ENCODE assay signal across 11 cellular contexts in the genomic region with DNA sequence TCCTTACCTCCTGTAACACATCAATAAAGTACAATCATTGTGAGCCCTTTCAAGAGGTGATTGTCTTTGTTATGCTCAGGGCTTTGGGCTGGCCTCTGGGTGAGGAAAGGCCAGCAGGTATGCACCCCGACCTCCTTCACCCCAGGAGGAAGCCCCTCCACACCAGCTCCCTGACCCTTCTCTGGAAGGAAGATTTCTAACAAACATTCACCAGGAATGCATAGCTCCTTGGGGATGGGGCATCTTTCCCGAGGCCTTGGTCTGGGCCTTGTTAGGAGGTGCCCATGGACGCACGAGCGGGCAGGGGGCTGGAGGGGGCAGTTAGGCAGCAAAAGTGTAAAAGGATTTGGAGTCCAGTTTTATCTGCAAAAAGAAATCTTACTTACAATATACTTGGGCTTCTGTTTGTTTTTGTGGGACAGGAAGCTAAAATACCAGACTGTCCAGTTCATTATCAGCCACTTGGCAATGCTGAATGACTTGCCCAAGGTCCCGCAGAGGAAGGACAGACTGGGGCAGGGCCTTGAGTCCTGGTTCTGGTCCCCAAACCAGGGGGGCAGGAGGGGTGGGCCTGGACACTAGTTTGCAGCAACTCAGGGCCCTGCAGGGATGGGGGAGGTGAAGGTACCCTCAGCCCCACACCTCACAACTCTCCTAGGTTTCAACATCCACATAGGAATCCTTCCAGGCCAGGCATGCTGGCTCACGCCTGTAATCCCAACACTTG. TPM values are rescaled to one million over a fixed set of nuclear protein-coding genes. Genes with fewer than 3 reads are reported as not detected.
DNase-seq lines count a peak whose midpoint lies in the region; ATAC-seq, FAIRE-seq and TF ChIP-seq lines count a peak whose summit lies in the region.
"Had no signal": no experiment of that assay in that cellular context is flagged by ENCODE, and none has a peak within 500 bp of the region (broad histone marks: within the 10 kb centered on the region; RNA-seq: fewer than 3 reads in every experiment).

No MANE protein-coding gene starts in this region.

- no peaks in the 10 kb centered on the region for H3K9me3 ChIP-seq in HepG2 (ENCODE audit: low read length)
- H3K9me3 ChIP-seq in transverse colon: no peaks in the 10 kb centered on the region

- TF ChIP-seq CTCF in HepG2 (CRISPR knock-in tag; IDR thresholded peaks at IDR 0.05): no peak
- TF ChIP-seq CTCF in transverse colon (IDR thresholded peaks at IDR 0.05): no peak

- no peak for TF ChIP-seq EP300 in HepG2 (IDR thresholded peaks at IDR 0.05; ENCODE audit: low read depth in 2 of 2, low read length in 2 of 2)
- TF ChIP-seq EP300 in HepG2 (CRISPR knock-in tag; IDR thresholded peaks at IDR 0.05; ENCODE audit: borderline replicate concordance): no peak
- TF ChIP-seq EP300 in transverse colon (IDR thresholded peaks at IDR 0.05; ENCODE audit: low read depth): no peak

- POLR2A ChIA-PET in activated naive CD8-positive, alpha-beta T cell treated with anti-CD3 and anti-CD28 coated beads, Interleukin-2, amount 10 ng/mL, durations not matched to agents 7 days and 5 days (lab: Charles Lee): interaction anchor here (0.6 to 4.9 kb wide), 4 partner anchors 10 to 59 kb away, joined by 4 to 71 read pairs (median 16); partner anchors contain the start of genes MEAF6 and ZC3H12A
- POLR2A ChIA-PET in HepG2 (lab: Yijun Ruan, JAX): interaction anchor here (1.0 to 4.3 kb wide), 5 partner anchors 8 to 30 kb away, joined by 3 to 57 read pairs (median 5); partner anchors contain the start of genes MEAF6 and ZC3H12A

- ATAC-seq in activated naive CD8-positive, alpha-beta T cell treated with anti-CD3 and anti-CD28 coated beads, Interleukin-2, amount 10 ng/mL, durations not matched to agents 7 days and 5 days (ENCODE audit: low read depth): no peak
- peak; percentile 2; the same call in 1 of the 3 replicates for ATAC-seq in HepG2

- CTCF ChIA-PET in HepG2 (lab: Yijun Ruan, JAX; ENCODE audit: low intra/inter-chr PET ratio, low total read pairs): no interaction called here

- no peaks in the 10 kb centered on the region for H3K9me3 Mint-ChIP-seq in activated naive CD4-positive, alpha-beta T cell treated with anti-CD3 and anti-CD28 coated beads, Interleukin-2, amount 50 U/mL, for 24 hours
- H3K9me3 Mint-ChIP-seq in activated naive CD8-positive, alpha-beta T cell treated with anti-CD3 and anti-CD28 coated beads, Interleukin-2, amount 10 ng/mL, durations not matched to agents 7 days and 5 days: no peaks in the 10 kb centered on the region

- TF ChIP-seq POLR2A in HepG2 (IDR thresholded peaks at IDR 0.05; ENCODE audit: insufficient read depth in 1 of 2, low read depth in 2 of 2, low read length in 2 of 2) (no peak), transverse colon (IDR thresholded peaks at IDR 0.05) (no peak)

- no peak overlapping the region for H3K27ac ChIP-seq in HepG2 (ENCODE audit: extremely low read length, insufficient read depth, low read length)
- H3K27ac ChIP-seq in transverse colon: peak overlapping the region; percentile 69 to 77 (median 74)
- H3K27ac ChIP-seq in substantia nigra (ENCODE audit: low read depth, low read length, poor library complexity, severe bottlenecking): no peak overlapping the region

- TF ChIP-seq RAD21 in HepG2 (CRISPR knock-in tag; IDR thresholded peaks at IDR 0.05): no peak

- H3K4me1 Mint-ChIP-seq in activated naive CD4-positive, alpha-beta T cell treated with anti-CD3 and anti-CD28 coated beads, Interleukin-2, amount 50 U/mL, for 24 hours: peaks cover 32% of the 10 kb centered on the region
- H3K4me1 Mint-ChIP-seq in activated naive CD8-positive, alpha-beta T cell treated with anti-CD3 and anti-CD28 coated beads, Interleukin-2, amount 10 ng/mL, durations not matched to agents 7 days and 5 days: peaks cover 16% of the 10 kb centered on the region

- peaks cover 16% of the 10 kb centered on the region for H3K36me3 Mint-ChIP-seq in activated naive CD4-positive, alpha-beta T cell treated with anti-CD3 and anti-CD28 coated beads, Interleukin-2, amount 50 U/mL, for 24 hours
- peaks cover 14% of the 10 kb centered on the region for H3K36me3 Mint-ChIP-seq in activated naive CD8-positive, alpha-beta T cell treated with anti-CD3 and anti-CD28 coated beads, Interleukin-2, amount 10 ng/mL, durations not matched to agents 7 days and 5 days

- no peak for FAIRE-seq in HepG2 (lab: Jason Lieb, UNC)
- FAIRE-seq: GM12892 had no signal

- H4K20me1 ChIP-seq in HepG2 (ENCODE audit: insufficient read depth, low read length): no peaks in the 10 kb centered on the region

- no peak overlapping the region for H2AFZ ChIP-seq in HepG2 (ENCODE audit: low read length)

- H3K4me3 ChIP-seq in HepG2 (replicated peaks in 1 of 3; ENCODE audit: insufficient read depth in 1 of 3, low read depth in 2 of 3, low read length in 3 of 3) (no peak overlapping the region), transverse colon (no peak overlapping the region)

- DNase-seq in activated naive CD4-positive, alpha-beta T cell treated with Interleukin-2 at 50 U/mL for 16 hours: no peak
- DNase-seq in activated naive CD8-positive, alpha-beta T cell treated with anti-CD3 and anti-CD28 coated beads, Interleukin-2, amount 10 ng/mL, durations not matched to agents 7 days and 5 days: no peak
- DNase-seq in HepG2 (ENCODE audit: low spot score) (no peak), transverse colon (no peak), substantia nigra (lab: John Stamatoyannopoulos, UW) (no peak), posterior vena cava (ENCODE audit: low spot score) (no peak), NCI-H69 (lab: John Stamatoyannopoulos, UW) (no peak)
- DNase-seq: midbrain, NCI-H510A had no signal

- intact Hi-C loops in HepG2 (cut with micrococcal nuclease; ENCODE audit: unreplicated experiment): no loop called here
- intact Hi-C loops in transverse colon (cut with DNase I; ENCODE audit: low total_unique reads): no loop called here
- intact Hi-C loops in posterior vena cava (cut with DNase I): loop anchor here (2.0 to 5.0 kb wide), 2 partner anchors 30 to 32 kb away; no protein-coding TSS in a partner anchor

- H3K36me3 ChIP-seq in HepG2 (replicated peaks in 1 of 2; ENCODE audit: control insufficient read depth in 1 of 2, insufficient read depth in 2 of 2, low read length in 2 of 2): peaks cover 17 to 43% of the 10 kb centered on the region in 2 experiments
- H3K36me3 ChIP-seq in transverse colon: peaks cover 0 to 35% (median 16%) of the 10 kb centered on the region in 4 donors

- WGBS in HepG2 (ENCODE audit: low lambda C conversion rate): 84% methylated on average over 6 of the region's 7 CpGs
- WGBS in transverse colon (ENCODE audit: low coverage in 1 of 2), 2 donors: 68 to 77% methylated on average over 4 to 7 of the region's 7 CpGs

- peak overlapping the region; percentile 85 for H3K27ac Mint-ChIP-seq in activated naive CD4-positive, alpha-beta T cell treated with anti-CD3 and anti-CD28 coated beads, Interleukin-2, amount 50 U/mL, for 24 hours
- peak overlapping the region; percentile 66 for H3K27ac Mint-ChIP-seq in activated naive CD8-positive, alpha-beta T cell treated with anti-CD3 and anti-CD28 coated beads, Interleukin-2, amount 10 ng/mL, durations not matched to agents 7 days and 5 days

- H3K4me1 ChIP-seq in HepG2 (ENCODE audit: insufficient read depth, low read length) (peaks cover 22% of the 10 kb centered on the region), transverse colon (peaks cover 31 to 54% (median 43%) of the 10 kb centered on the region in 4 donors)

- H3K9ac ChIP-seq in HepG2 (ENCODE audit: insufficient read depth, low read depth, low read length): no peak overlapping the region

- H3K4me3 Mint-ChIP-seq in activated naive CD4-positive, alpha-beta T cell treated with anti-CD3 and anti-CD28 coated beads, Interleukin-2, amount 50 U/mL, for 24 hours: no peak overlapping the region
- H3K4me3 Mint-ChIP-seq in activated naive CD8-positive, alpha-beta T cell treated with anti-CD3 and anti-CD28 coated beads, Interleukin-2, amount 10 ng/mL, durations not matched to agents 7 days and 5 days: no peak overlapping the region

- H3K79me2 ChIP-seq in HepG2 (ENCODE audit: insufficient read depth, low read length): no peaks in the 10 kb centered on the region

- in situ Hi-C loops in HepG2 (cut with HindIII; ENCODE audit: extremely low pct_ligation_motif_present, low pct_unique_long_range_greater_than_20kb) (loop anchor here (5.0 kb wide), 1 partner anchor 32 kb away; no protein-coding TSS in a partner anchor), transverse colon (cut with MboI; ENCODE audit: low pct_ligation_motif_present in 1 of 4, low pct_unique_long_range_greater_than_20kb in 1 of 4, low sequenced_read_pairs in 3 of 4) (no loop called here)

- H3K27me3 ChIP-seq in HepG2 (ENCODE audit: control insufficient read depth in 1 of 2, insufficient read depth in 2 of 2, low read length in 2 of 2) (no peaks in the 10 kb centered on the region), transverse colon (no peaks in the 10 kb centered on the region)

- H3K4me2 ChIP-seq in HepG2 (ENCODE audit: low read depth, low read length): no peak overlapping the region

- no peaks in the 10 kb centered on the region for H3K27me3 Mint-ChIP-seq in activated naive CD4-positive, alpha-beta T cell treated with anti-CD3 and anti-CD28 coated beads, Interleukin-2, amount 50 U/mL, for 24 hours
- H3K27me3 Mint-ChIP-seq in activated naive CD8-positive, alpha-beta T cell treated with anti-CD3 and anti-CD28 coated beads, Interleukin-2, amount 10 ng/mL, durations not matched to agents 7 days and 5 days: no peaks in the 10 kb centered on the region

- no TSS peak for BruUV-seq in HepG2 (replicated peaks; lab: Mats Ljungman, UMichigan)

RNA-seq across cellular contexts. Expression of gene ZC3H12A, which starts 10.1 kb away (rescaled TPM):
- total RNA-seq in activated naive CD8-positive, alpha-beta T cell treated with anti-CD3 and anti-CD28 coated beads, Interleukin-2, amount 10 ng/mL, durations not matched to agents 7 days and 5 days: 10 to 100 TPM; 31.0 to 34.6 TPM
- total RNA-seq in HepG2 (2016; rRNA removed; fragmentation: Illumina TruSeq; extraction: Trizol): 4.2 and 6.8 TPM in 2 replicates
- 1.2 and 1.8 TPM in 2 replicates for total RNA-seq in HepG2 (2016; cell fraction: cytosol; rRNA removed; fragmentation: Illumina TruSeq; extraction: Trizol; ENCODE audit: low read depth)
- total RNA-seq in HepG2 (2016; cell fraction: insoluble cytoplasmic fraction; rRNA removed; fragmentation: Illumina TruSeq; extraction: Trizol): 3.9 and 5.9 TPM in 2 replicates
- total RNA-seq in HepG2 (2016; cell fraction: membrane; rRNA removed; fragmentation: Illumina TruSeq; extraction: Trizol): 2.6 and 3.2 TPM in 2 replicates
- total RNA-seq in HepG2 (2016; cell fraction: nucleus; rRNA removed; fragmentation: Illumina TruSeq; extraction: Trizol): 8.0 and 8.9 TPM in 2 replicates
- 13.3 and 21.1 TPM in 2 replicates for polyA plus RNA-seq in HepG2 (2011; rRNA removed)
- polyA plus RNA-seq in HepG2 (2011; cell fraction: cytosol; rRNA removed): 11.9 and 13.7 TPM in 2 replicates
- 45.8 and 63.2 TPM in 2 replicates for polyA plus RNA-seq in HepG2 (2011; cell fraction: nucleus; rRNA removed)
- 3.7 and 6.2 TPM in 2 replicates for polyA plus RNA-seq in HepG2 (2012)
- polyA plus RNA-seq in HepG2 (2016; cell fraction: cytosol; fragmentation: Illumina TruSeq; extraction: Trizol; ENCODE audit: low read depth): 0.97 and 1.0 TPM in 2 replicates
- polyA plus RNA-seq in HepG2 (2016; cell fraction: insoluble cytoplasmic fraction; fragmentation: Illumina TruSeq; extraction: Trizol; ENCODE audit: low read depth): 5.6 and 5.9 TPM in 2 replicates
- polyA plus RNA-seq in HepG2 (2016; cell fraction: membrane; fragmentation: Illumina TruSeq; extraction: Trizol; ENCODE audit: low read depth): 2.2 and 2.6 TPM in 2 replicates
- polyA plus RNA-seq in HepG2 (2016; cell fraction: nucleus; fragmentation: Illumina TruSeq; extraction: Trizol; ENCODE audit: insufficient read depth, low read depth): 17.0 and 18.8 TPM in 2 replicates
- 12.1 and 39.9 TPM in 2 replicates for polyA minus RNA-seq in HepG2 (2011; rRNA and poly(A)+ RNA removed; ENCODE audit: low replicate concordance)
- 5.1 and 5.8 TPM in 2 replicates for polyA minus RNA-seq in HepG2 (2011; cell fraction: cytosol; rRNA and poly(A)+ RNA removed)
- 8.0 and 14.0 TPM in 2 replicates for polyA minus RNA-seq in HepG2 (2011; cell fraction: nucleus; rRNA and poly(A)+ RNA removed)
- 10 to 100 TPM in 3 of 4 donors, 1 to 10 TPM in 1; 5.8 to 41.9 (median 28.8) TPM for total RNA-seq in transverse colon
- total RNA-seq in posterior vena cava: 10 to 100 TPM in 1 of 2 donors, 1 to 10 TPM in 1; 7.7 to 18.4 TPM

RNA-seq across cellular contexts. Expression of gene MEAF6, which starts 30.1 kb away (rescaled TPM):
- total RNA-seq in activated naive CD8-positive, alpha-beta T cell treated with anti-CD3 and anti-CD28 coated beads, Interleukin-2, amount 10 ng/mL, durations not matched to agents 7 days and 5 days: 10 to 100 TPM; 73.8 to 80.6 TPM
- total RNA-seq in HepG2 (2016; rRNA removed; fragmentation: Illumina TruSeq; extraction: Trizol) (45.6 and 67.6 TPM in 2 replicates), transverse colon (10 to 100 TPM in 3 of 4 donors, 1 to 10 TPM in 1; 8.2 to 51.9 (median 32.9) TPM), posterior vena cava (10 to 100 TPM; 43.6 to 49.6 TPM)
- total RNA-seq in HepG2 (2016; cell fraction: cytosol; rRNA removed; fragmentation: Illumina TruSeq; extraction: Trizol; ENCODE audit: low read depth): 19.8 and 20.4 TPM in 2 replicates
- 47.7 and 62.7 TPM in 2 replicates for total RNA-seq in HepG2 (2016; cell fraction: insoluble cytoplasmic fraction; rRNA removed; fragmentation: Illumina TruSeq; extraction: Trizol)
- 37.7 and 38.7 TPM in 2 replicates for total RNA-seq in HepG2 (2016; cell fraction: membrane; rRNA removed; fragmentation: Illumina TruSeq; extraction: Trizol)
- 28.0 and 36.7 TPM in 2 replicates for total RNA-seq in HepG2 (2016; cell fraction: nucleus; rRNA removed; fragmentation: Illumina TruSeq; extraction: Trizol)
- polyA plus RNA-seq in HepG2 (2011; rRNA removed): 24.6 and 29.5 TPM in 2 replicates
- polyA plus RNA-seq in HepG2 (2011; cell fraction: cytosol; rRNA removed): 16.3 and 30.1 TPM in 2 replicates
- 17.5 and 23.0 TPM in 2 replicates for polyA plus RNA-seq in HepG2 (2011; cell fraction: nucleus; rRNA removed)
- polyA plus RNA-seq in HepG2 (2012): 26.8 and 30.1 TPM in 2 replicates
- 19.7 and 22.4 TPM in 2 replicates for polyA plus RNA-seq in HepG2 (2016; cell fraction: cytosol; fragmentation: Illumina TruSeq; extraction: Trizol; ENCODE audit: low read depth)
- polyA plus RNA-seq in HepG2 (2016; cell fraction: insoluble cytoplasmic fraction; fragmentation: Illumina TruSeq; extraction: Trizol; ENCODE audit: low read depth): 79.9 and 89.9 TPM in 2 replicates
- 34.2 and 35.5 TPM in 2 replicates for polyA plus RNA-seq in HepG2 (2016; cell fraction: membrane; fragmentation: Illumina TruSeq; extraction: Trizol; ENCODE audit: low read depth)
- polyA plus RNA-seq in HepG2 (2016; cell fraction: nucleus; fragmentation: Illumina TruSeq; extraction: Trizol; ENCODE audit: insufficient read depth, low read depth): 43.7 and 52.2 TPM in 2 replicates
- 5.8 and 11.9 TPM in 2 replicates for polyA minus RNA-seq in HepG2 (2011; rRNA and poly(A)+ RNA removed; ENCODE audit: low replicate concordance)
- 13.2 and 14.9 TPM in 2 replicates for polyA minus RNA-seq in HepG2 (2011; cell fraction: cytosol; rRNA and poly(A)+ RNA removed)
- polyA minus RNA-seq in HepG2 (2011; cell fraction: nucleus; rRNA and poly(A)+ RNA removed): 37.2 and 43.1 TPM in 2 replicates

Comparison
In these comparisons a context has a peak if more than half of its experiments do, and no peak if none do; other contexts are left out.
1. H3K27ac ChIP-seq: peak in transverse colon (4 of 4); none in HepG2 (single experiment) and substantia nigra (single experiment).
2. intact Hi-C loops: an anchor here in posterior vena cava (2.0 to 5.0 kb wide); none called in HepG2 and transverse colon.